1 cellular context compared by ENCODE assay signal in genomic region chr4:155911905-155912304, GRCh38.
TF ChIP-seq lines count a peak whose summit lies in the region.

No MANE protein-coding gene starts in this region.

TF ChIP-seq in IMR-90, 13 proteins besides CTCF, POLR2A, EP300 and RAD21 (continued from another document):
- TF ChIP-seq, protein P1, sequence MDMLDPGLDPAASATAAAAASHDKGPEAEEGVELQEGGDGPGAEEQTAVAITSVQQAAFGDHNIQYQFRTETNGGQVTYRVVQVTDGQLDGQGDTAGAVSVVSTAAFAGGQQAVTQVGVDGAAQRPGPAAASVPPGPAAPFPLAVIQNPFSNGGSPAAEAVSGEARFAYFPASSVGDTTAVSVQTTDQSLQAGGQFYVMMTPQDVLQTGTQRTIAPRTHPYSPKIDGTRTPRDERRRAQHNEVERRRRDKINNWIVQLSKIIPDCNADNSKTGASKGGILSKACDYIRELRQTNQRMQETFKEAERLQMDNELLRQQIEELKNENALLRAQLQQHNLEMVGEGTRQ (IDR thresholded peaks at IDR 0.05; ENCODE audit: low read depth, low read length): no peak
